17 cellular contexts compared by ENCODE assay signal in the genomic region with DNA sequence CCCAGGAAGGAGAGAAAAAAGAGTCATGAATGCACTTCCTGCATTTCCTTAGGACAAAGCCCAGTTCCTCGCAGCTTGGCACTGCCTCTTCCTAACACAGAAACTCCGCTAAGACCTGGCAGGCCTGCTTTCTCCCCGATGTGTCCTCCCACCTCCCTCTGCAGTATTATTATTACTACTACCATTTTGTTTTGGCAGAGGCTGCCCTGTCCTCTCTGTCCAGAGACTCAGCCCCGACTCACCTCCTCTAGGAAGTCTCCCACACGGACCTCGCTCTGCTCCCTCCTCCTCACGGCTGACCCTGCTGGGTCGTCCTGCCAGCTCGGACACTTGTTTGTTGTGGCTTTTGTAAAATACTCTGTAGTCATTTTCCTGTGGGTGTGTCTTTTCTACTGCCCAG.
DNase-seq lines count a peak whose midpoint lies in the region; ATAC-seq, FAIRE-seq and TF ChIP-seq lines count a peak whose summit lies in the region.
"Had no signal": no experiment of that assay in that cellular context is flagged by ENCODE, and none has a peak within 500 bp of the region (broad histone marks: within the 10 kb centered on the region; RNA-seq: fewer than 3 reads in every experiment).

No MANE protein-coding gene starts in this region.

- H3K4me3 ChIP-seq in kidney (ENCODE audit: low read length in 2 of 2) (no peak overlapping the region), skeletal muscle tissue (ENCODE audit: low read length in 3 of 3) (no peak overlapping the region)

- no peak for FAIRE-seq in kidney (lab: Jason Lieb, UNC)
- FAIRE-seq: D721Med, islet of Langerhans, TTC549 had no signal

- no peak for ATAC-seq in activated T-cell treated with anti-CD3 and anti-CD28 coated beads, Interleukin-2, amount 50 U/mL, for 4 hours
- ATAC-seq: activated CD8-positive, alpha-beta T cell treated with anti-CD3 and anti-CD28 coated beads for 36 hours had no signal

- DNase-seq in ELR (ENCODE audit: low read depth) (peak; percentile 47), RPMI7951 (ENCODE audit: low read depth) (peak; percentile 36), kidney (no peak), glutamatergic neuron (no peak), SIG-M5 treated with dmso at 0.1 percent for 504 hours (lab: John Stamatoyannopoulos, UW; ENCODE audit: unreplicated experiment) (no peak)
- no peak for DNase-seq in activated T-cell treated with anti-CD3 and anti-CD28 coated beads, Interleukin-2, amount 50 U/mL, for 4 hours
- DNase-seq in effector CD8-positive, alpha-beta T cell (lab: John Stamatoyannopoulos, UW): no peak
- DNase-seq: activated CD8-positive, alpha-beta T cell treated with anti-CD3 and anti-CD28 coated beads for 36 hours; activated effector memory CD4-positive, alpha-beta T cell treated with anti-CD3 and anti-CD28 coated beads, Interleukin-2, amount 50 U/mL, for 16 hours; foreskin melanocyte; NCI-H1105 treated with DMSO at 0.1 percent for 48 hours; NCI-H2171 treated with DMSO at 0.1 percent for 48 hours; stimulated activated CD4-positive, alpha-beta T cell treated with anti-CD3 and anti-CD28 coated beads, Interleukin-4, amount 100 ng/mL, for 4 hours had no signal

- H3K4me1 ChIP-seq in kidney (ENCODE audit: control insufficient read depth in 1 of 2, insufficient read depth in 1 of 2, low read depth in 1 of 2, low read length in 2 of 2): peaks cover 15 to 43% of the 10 kb centered on the region in 2 donors
- H3K4me1 ChIP-seq in skeletal muscle tissue (ENCODE audit: control insufficient read depth in 3 of 3, insufficient read depth in 3 of 3, low read length in 3 of 3): peaks cover 35 to 55% (median 44%) of the 10 kb centered on the region in 3 donors

- H3K9me3 ChIP-seq in kidney (ENCODE audit: control insufficient read depth in 1 of 2, low read length in 2 of 2) (no peaks in the 10 kb centered on the region), skeletal muscle tissue (ENCODE audit: control insufficient read depth in 3 of 3, low read length in 3 of 3) (no peaks in the 10 kb centered on the region)

- peak; percentile 2 for TF ChIP-seq CTCF in kidney (IDR thresholded peaks at IDR 0.05; ENCODE audit: borderline replicate concordance, extremely low read depth, insufficient read depth)
- no peak for TF ChIP-seq CTCF in glutamatergic neuron (IDR thresholded peaks at IDR 0.05; ENCODE audit: partially characterized antibody, unreplicated experiment)

- intact Hi-C loops in kidney (cut with DNase I): no loop called here

- no peak overlapping the region for H3K4me3 Mint-ChIP-seq in glutamatergic neuron (ENCODE audit: unreplicated experiment)
- H3K4me3 Mint-ChIP-seq in activated T-cell treated with anti-CD3 and anti-CD28 coated beads, Interleukin-2, amount 50 U/mL, for 4 hours: no peak overlapping the region
- H3K4me3 Mint-ChIP-seq: activated CD8-positive, alpha-beta T cell treated with anti-CD3 and anti-CD28 coated beads for 36 hours had no signal

- H3K27me3 Mint-ChIP-seq in glutamatergic neuron (ENCODE audit: unreplicated experiment): peaks cover 1% of the 10 kb centered on the region
- peaks cover 4% of the 10 kb centered on the region for H3K27me3 Mint-ChIP-seq in activated T-cell treated with anti-CD3 and anti-CD28 coated beads, Interleukin-2, amount 50 U/mL, for 4 hours (ENCODE audit: low read depth)

- peaks cover 3% of the 10 kb centered on the region for H3K9me3 Mint-ChIP-seq in glutamatergic neuron (ENCODE audit: unreplicated experiment)
- H3K9me3 Mint-ChIP-seq in activated T-cell treated with anti-CD3 and anti-CD28 coated beads, Interleukin-2, amount 50 U/mL, for 4 hours: no peaks in the 10 kb centered on the region
- H3K9me3 Mint-ChIP-seq: activated CD8-positive, alpha-beta T cell treated with anti-CD3 and anti-CD28 coated beads for 36 hours had no signal

- no peaks in the 10 kb centered on the region for H3K36me3 Mint-ChIP-seq in glutamatergic neuron (ENCODE audit: unreplicated experiment)
- no peaks in the 10 kb centered on the region for H3K36me3 Mint-ChIP-seq in activated T-cell treated with anti-CD3 and anti-CD28 coated beads, Interleukin-2, amount 50 U/mL, for 4 hours (ENCODE audit: insufficient read depth)

- peak overlapping the region; percentile 77 to 78 for H3K27ac ChIP-seq in kidney (ENCODE audit: low read depth in 2 of 2, low read length in 2 of 2)
- peak overlapping the region; percentile 8 for H3K27ac ChIP-seq in skeletal muscle tissue (ENCODE audit: low read depth, low read length)

- no peak overlapping the region for H3K27ac Mint-ChIP-seq in glutamatergic neuron (ENCODE audit: unreplicated experiment)
- H3K27ac Mint-ChIP-seq: activated CD8-positive, alpha-beta T cell treated with anti-CD3 and anti-CD28 coated beads for 36 hours had no signal

- H3K27me3 ChIP-seq in skeletal muscle tissue (ENCODE audit: control insufficient read depth in 3 of 3, insufficient read depth in 3 of 3, low read length in 3 of 3): no peaks in the 10 kb centered on the region

- H3K9ac ChIP-seq in kidney (ENCODE audit: low read length in 2 of 2) (peak overlapping the region in 1 of 2 donors; percentile 28), skeletal muscle tissue (ENCODE audit: low read depth in 1 of 3, low read length in 3 of 3) (peak overlapping the region in 1 of 3 donors; percentile 0)

- H3K36me3 ChIP-seq in kidney (ENCODE audit: control insufficient read depth in 1 of 2, insufficient read depth in 2 of 2, low read length in 2 of 2): peaks cover 4 to 25% of the 10 kb centered on the region in 2 donors
- H3K36me3 ChIP-seq in skeletal muscle tissue (ENCODE audit: control insufficient read depth in 3 of 3, insufficient read depth in 3 of 3, low read length in 3 of 3): peaks cover 0 to 3% (median 2%) of the 10 kb centered on the region in 3 donors

- no peaks in the 10 kb centered on the region for H3K4me1 Mint-ChIP-seq in glutamatergic neuron (ENCODE audit: low read depth, unreplicated experiment)
- no peaks in the 10 kb centered on the region for H3K4me1 Mint-ChIP-seq in activated T-cell treated with anti-CD3 and anti-CD28 coated beads, Interleukin-2, amount 50 U/mL, for 4 hours (ENCODE audit: low read depth)

Comparison
In these comparisons a context has a peak if more than half of its experiments do, and no peak if none do; other contexts are left out.
1. DNase-seq: peak in ELR (single experiment) and RPMI7951 (single experiment); none in kidney (single experiment), glutamatergic neuron (single experiment), SIG-M5 treated with dmso at 0.1 percent for 504 hours (single experiment), activated T-cell treated with anti-CD3 and anti-CD28 coated beads, Interleukin-2, amount 50 U/mL, for 4 hours (single experiment) and effector CD8-positive, alpha-beta T cell (single experiment).